Comparison of ENCODE assay signal across 1 cellular context in genomic region chr1:54409156-54410142, GRCh38.
TF ChIP-seq lines count a peak whose summit lies in the region.

No MANE protein-coding gene starts in this region.

TF ChIP-seq in K562, 482 proteins besides CTCF, POLR2A, EP300 and RAD21 (continued from another document and continues in another):
- TF ChIP-seq DNMT1 (IDR thresholded peaks at IDR 0.05) (no peak), MGA (IDR thresholded peaks at IDR 0.05) (no peak), RUNX1 (IDR thresholded peaks at IDR 0.05; ENCODE audit: low read depth) (no peak), MNT (conservative IDR thresholded peaks at IDR 0.05) (peak in 1 of 2 experiments; percentile 54; a peak in 2 of 4 replicates), DACH1 (IDR thresholded peaks at IDR 0.05; ENCODE audit: partially characterized antibody) (no peak), MED1 (CRISPR knock-in tag; IDR thresholded peaks at IDR 0.05; ENCODE audit: borderline replicate concordance) (no peak), ZKSCAN3 (CRISPR knock-in tag; IDR thresholded peaks at IDR 0.05) (no peak), BRCA1 (IDR thresholded peaks at IDR 0.05) (no peak), BRCA1 (CRISPR knock-in tag; IDR thresholded peaks at IDR 0.05) (no peak), BRD4 (IDR thresholded peaks at IDR 0.05) (no peak), TAL1 (IDR thresholded peaks at IDR 0.05) (peak; percentile 53), YBX1 (IDR thresholded peaks at IDR 0.05) (0 out of 2 replicates have a peak, but pooled peaks have one; percentile 53), ZNF134 (CRISPR knock-in tag; conservative IDR thresholded peaks at IDR 0.05) (no peak), RB1 (IDR thresholded peaks at IDR 0.05; ENCODE audit: low read depth) (peak; percentile 54; the same call in 1 of the 2 replicates), ATF1 (CRISPR knock-in tag; IDR thresholded peaks at IDR 0.05) (no peak), ATF1 (tag; IDR thresholded peaks at IDR 0.05) (no peak), ZNF224 (CRISPR knock-in tag; IDR thresholded peaks at IDR 0.05) (no peak), ZBTB12 (CRISPR knock-in tag; IDR thresholded peaks at IDR 0.05) (no peak), ZHX1 (conservative IDR thresholded peaks at IDR 0.05; ENCODE audit: low read length) (no peak), ZBTB26 (CRISPR knock-in tag; IDR thresholded peaks at IDR 0.05) (peak; percentile 90), ZNF3 (CRISPR knock-in tag; IDR thresholded peaks at IDR 0.05) (no peak), SFPQ (IDR thresholded peaks at IDR 0.05; ENCODE audit: low read depth, low read length) (no peak), RNF219 (CRISPR knock-in tag; IDR thresholded peaks at IDR 0.05) (no peak), MYC (IDR thresholded peaks at IDR 0.05; ENCODE audit: low read depth, low read length) (no peak; the same call in 1 of the 2 replicates), MYC (CRISPR knock-in tag; IDR thresholded peaks at IDR 0.05; ENCODE audit: borderline replicate concordance, low read depth) (no peak), NR1H2 (CRISPR knock-in tag; IDR thresholded peaks at IDR 0.05) (no peak), TCF3 (CRISPR knock-in tag; IDR thresholded peaks at IDR 0.05) (peak; percentile 31; the same call in 1 of the 2 replicates), RBFOX2 (IDR thresholded peaks at IDR 0.05; ENCODE audit: low read depth, low read length) (no peak), ZNF316 (IDR thresholded peaks at IDR 0.05) (0 out of 2 replicates have a peak, but pooled peaks have one; percentile 18), KDM5B (IDR thresholded peaks at IDR 0.05; ENCODE audit: insufficient replicate concordance, low read depth, low read length) (peak; percentile 67), HBP1 (CRISPR knock-in tag; IDR thresholded peaks at IDR 0.05) (peak; percentile 59; the same call in 1 of the 2 replicates), PHTF2 (CRISPR knock-in tag; IDR thresholded peaks at IDR 0.05) (no peak)
